Comparison of ENCODE assay signal across 19 cellular contexts in genomic region chr3:65939184-65939583, GRCh38.
"Had no signal": no experiment of that assay in that cellular context is flagged by ENCODE, and none has a peak within 500 bp of the region (broad histone marks: within the 10 kb centered on the region; RNA-seq: fewer than 3 reads in every experiment).

No MANE protein-coding gene starts in this region.

- H3K9me3 Mint-ChIP-seq: activated T-helper 17 cell treated with anti-CD3 and anti-CD28 coated beads, Interleukin-2, amount 50 U/mL, for 72 hours; dendritic cell treated with granulocyte-macrophage colony-stimulating factor and Interleukin-4, amounts not matched to agents 40 ng/mL and 50 ng/mL, for 4 days; natural killer cell treated with Interleukin-12 subunit alpha and Interleukin-12 subunit beta and Interleukin-15 and Interleukin-18, amount 100 ng/mL, for 72 hours had no signal

- H3K4me3 ChIP-seq: hepatocyte, tibial artery, uterus had no signal

- H3K4me3 Mint-ChIP-seq: activated T-helper 17 cell treated with anti-CD3 and anti-CD28 coated beads, Interleukin-2, amount 50 U/mL, for 72 hours; dendritic cell treated with granulocyte-macrophage colony-stimulating factor and Interleukin-4, amounts not matched to agents 40 ng/mL and 50 ng/mL, for 4 days; natural killer cell treated with Interleukin-12 subunit alpha and Interleukin-12 subunit beta and Interleukin-15 and Interleukin-18, amount 100 ng/mL, for 72 hours had no signal

- H3K4me2 ChIP-seq: hepatocyte had no signal

- H3K27me3 ChIP-seq: hepatocyte, tibial artery, uterus had no signal

- ATAC-seq: activated T-helper 17 cell treated with anti-CD3 and anti-CD28 coated beads, Interleukin-2, amount 50 U/mL, for 72 hours; natural killer cell treated with Interleukin-12 subunit alpha and Interleukin-12 subunit beta and Interleukin-15 and Interleukin-18, amount 100 ng/mL, for 72 hours had no signal

- H3K36me3 Mint-ChIP-seq: natural killer cell treated with Interleukin-12 subunit alpha and Interleukin-12 subunit beta and Interleukin-15 and Interleukin-18, amount 100 ng/mL, for 72 hours had no signal

- H3K27me3 Mint-ChIP-seq: activated T-helper 17 cell treated with anti-CD3 and anti-CD28 coated beads, Interleukin-2, amount 50 U/mL, for 72 hours; dendritic cell treated with granulocyte-macrophage colony-stimulating factor and Interleukin-4, amounts not matched to agents 40 ng/mL and 50 ng/mL, for 4 days; natural killer cell treated with Interleukin-12 subunit alpha and Interleukin-12 subunit beta and Interleukin-15 and Interleukin-18, amount 100 ng/mL, for 72 hours had no signal

- FAIRE-seq: bronchial epithelial cell, keratinocyte had no signal

- H3K9me3 ChIP-seq: tibial artery, uterus had no signal

- H3K27ac Mint-ChIP-seq: activated T-helper 17 cell treated with anti-CD3 and anti-CD28 coated beads, Interleukin-2, amount 50 U/mL, for 72 hours; dendritic cell treated with granulocyte-macrophage colony-stimulating factor and Interleukin-4, amounts not matched to agents 40 ng/mL and 50 ng/mL, for 4 days; natural killer cell treated with Interleukin-12 subunit alpha and Interleukin-12 subunit beta and Interleukin-15 and Interleukin-18, amount 100 ng/mL, for 72 hours had no signal

- H3K4me1 ChIP-seq: uterus had no signal

- H3K36me3 ChIP-seq: tibial artery, uterus had no signal

- DNase-seq: activated CD4-positive, alpha-beta T cell treated with anti-CD3 and anti-CD28 coated beads for 1 hour; activated CD4-positive, alpha-beta T cell treated with anti-CD3 and anti-CD28 coated beads, Interleukin-2, amount 50 U/mL, for 4 hours; activated naive CD4-positive, alpha-beta T cell treated with Interleukin-2 at 50 U/mL for 16 hours; activated T-cell treated with anti-CD3 and anti-CD28 coated beads for 4 hours; aorta; effector memory CD4-positive, alpha-beta T cell; left ventricle myocardium superior; occipital lobe; stimulated activated CD4-positive, alpha-beta T cell treated with anti-CD3 and anti-CD28 coated beads, Interleukin-12 subunit alpha, Interleukin-12 subunit beta, amount 100 ng/mL, for 4 hours; stimulated activated CD4-positive, alpha-beta T cell treated with anti-CD3 and anti-CD28 coated beads, Interleukin-2, amount 100 ng/mL, for 24 hours; tibial artery; uterus had no signal

- H3K4me1 Mint-ChIP-seq: activated T-helper 17 cell treated with anti-CD3 and anti-CD28 coated beads, Interleukin-2, amount 50 U/mL, for 72 hours had no signal

- H3K27ac ChIP-seq: epithelial cell of prostate, hepatocyte had no signal

- H2AFZ ChIP-seq: hepatocyte had no signal
